ENCODE assay signal across 23 cellular contexts in genomic region chr20:23326774-23327173, GRCh38.
"Had no signal": no experiment of that assay in that cellular context is flagged by ENCODE, and none has a peak within 500 bp of the region (broad histone marks: within the 10 kb centered on the region; RNA-seq: fewer than 3 reads in every experiment).

No MANE protein-coding gene starts in this region.

- H3K9me3 ChIP-seq: esophagus muscularis mucosa, pancreas, prostate gland, tibial artery had no signal

- DNase-seq: activated CD4-positive, alpha-beta T cell treated with anti-CD3 and anti-CD28 coated beads for 4 hours; activated CD4-positive, alpha-beta T cell treated with anti-CD3 and anti-CD28 coated beads, Interleukin-2, amount 50 U/mL, for 4 hours; activated naive CD4-positive, alpha-beta T cell; activated T-cell treated with anti-CD3 and anti-CD28 coated beads for 4 hours; activated T-cell treated with anti-CD3 and anti-CD28 coated beads, Interleukin-2, amount 50 U/mL, for 72 hours; anterior cingulate cortex; effector CD4-positive, alpha-beta T cell; foreskin melanocyte; left cardiac atrium; left ventricle myocardium superior; nephron progenitor cell; pancreas; retina; stimulated activated CD4-positive, alpha-beta T cell treated with anti-CD3 and anti-CD28 coated beads, Interleukin-15, amount 100 ng/mL, for 24 hours; stimulated activated CD4-positive, alpha-beta T cell treated with anti-CD3 and anti-CD28 coated beads, Interleukin-2, amount 100 ng/mL, for 24 hours; stimulated activated naive CD4-positive, alpha-beta T cell had no signal

- H3K4me3 ChIP-seq: esophagus muscularis mucosa, hepatocyte, pancreas, prostate gland, suprapubic skin, tibial artery had no signal

- H3K27me3 ChIP-seq: esophagus muscularis mucosa, hepatocyte, pancreas, suprapubic skin, tibial artery had no signal

- H3K4me2 ChIP-seq: hepatocyte had no signal

- ATAC-seq: activated naive CD4-positive, alpha-beta T cell treated with anti-CD3 and anti-CD28 coated beads, Interleukin-2, amount 50 U/mL, for 72 hours; activated T-cell treated with anti-CD3 and anti-CD28 coated beads, Interleukin-2, amount 50 U/mL, for 72 hours; left cardiac atrium; left ventricle myocardium superior; pancreas had no signal

- H3K4me1 ChIP-seq: esophagus muscularis mucosa, pancreas, prostate gland, suprapubic skin, tibial artery had no signal

- H3K79me2 ChIP-seq: hepatocyte had no signal

- H3K27ac ChIP-seq: esophagus muscularis mucosa, hepatocyte, pancreas, prostate gland, suprapubic skin, tibial artery, VCaP had no signal

- H3K36me3 ChIP-seq: esophagus muscularis mucosa, pancreas, prostate gland, suprapubic skin, tibial artery had no signal
